1 cellular context compared by ENCODE assay signal in genomic region chr1:204503122-204503912, GRCh38.
TF ChIP-seq lines count a peak whose summit lies in the region.

No MANE protein-coding gene starts in this region.

TF ChIP-seq in SK-N-SH treated with all-trans-retinoic acid at 6 μM for 48 hours, 23 proteins besides CTCF, POLR2A, EP300 and RAD21 (continued from another document):
- no peak for TF ChIP-seq CSRNP3 (CRISPR knock-in tag; IDR thresholded peaks at IDR 0.05)
- no peak for TF ChIP-seq RARB (CRISPR knock-in tag; IDR thresholded peaks at IDR 0.05)
- TF ChIP-seq ARNTL (CRISPR knock-in tag; IDR thresholded peaks at IDR 0.05; ENCODE audit: borderline replicate concordance, low read depth) = no peak
- TF ChIP-seq BACH2 (CRISPR knock-in tag; IDR thresholded peaks at IDR 0.05; ENCODE audit: borderline replicate concordance) = no peak
- no peak for TF ChIP-seq ZC3H10 (CRISPR knock-in tag; IDR thresholded peaks at IDR 0.05)
- TF ChIP-seq SNAI2 (CRISPR knock-in tag; IDR thresholded peaks at IDR 0.05) = no peak
